Comparison of ENCODE assay signal across 7 cellular contexts in genomic region chr17:48892940-48893645, GRCh38. TPM values are rescaled to one million over a fixed set of nuclear protein-coding genes. Genes with fewer than 3 reads are reported as not detected.
DNase-seq lines count a peak whose midpoint lies in the region; ATAC-seq, FAIRE-seq and TF ChIP-seq lines count a peak whose summit lies in the region.

No MANE protein-coding gene starts in this region.

- no peaks in the 10 kb centered on the region for H3K9me3 ChIP-seq in parathyroid adenoma (ENCODE audit: control insufficient read depth, low read length)

- H3K27ac ChIP-seq in parathyroid adenoma = peak overlapping the region; percentile 68

- peak overlapping the region; percentile 49 for H3K9ac ChIP-seq in parathyroid adenoma

- peak overlapping the region; percentile 74 for H2AFZ ChIP-seq in parathyroid adenoma

- H3K79me2 ChIP-seq in parathyroid adenoma = no peaks in the 10 kb centered on the region

- TF ChIP-seq CTCF in epithelial cell of proximal tubule (conservative IDR thresholded peaks at IDR 0.05; ENCODE audit: low read depth, low read length) = no peak
- TF ChIP-seq CTCF in parathyroid adenoma (IDR thresholded peaks at IDR 0.05) = no peak

- DNase-seq in GM19239 (ENCODE audit: insufficient read length, low spot score) = peak; percentile 8
- no peak for DNase-seq in epithelial cell of proximal tubule (ENCODE audit: low read depth)
- DNase-seq in G401 (ENCODE audit: low spot score) = no peak

- H3K27me3 ChIP-seq in parathyroid adenoma (ENCODE audit: control insufficient read depth, insufficient read depth, low read length) = no peaks in the 10 kb centered on the region

- FAIRE-seq in GM19239 (lab: Jason Lieb, UNC) = no peak

- H3K4me1 ChIP-seq in parathyroid adenoma = no peaks in the 10 kb centered on the region

- peak overlapping the region; percentile 92 for H3K4me2 ChIP-seq in parathyroid adenoma (ENCODE audit: low read length)

- H3K4me3 ChIP-seq in epithelial cell of proximal tubule (ENCODE audit: low read depth, low read length) = peak overlapping the region; percentile 95
- peak overlapping the region; percentile 92 for H3K4me3 ChIP-seq in parathyroid adenoma (ENCODE audit: low read depth, low read length)

- ATAC-seq in HG03442 (IDR thresholded peaks at IDR 0.05; ENCODE audit: unreplicated experiment) (no peak), HG02852 (IDR thresholded peaks at IDR 0.05; ENCODE audit: unreplicated experiment) (no peak)

- in situ Hi-C loops in G401 (cut with HindIII; ENCODE audit: low sequenced_read_pairs) = no loop called here

- no peaks in the 10 kb centered on the region for H3K36me3 ChIP-seq in parathyroid adenoma (ENCODE audit: control insufficient read depth, insufficient read depth, low read length)

TF ChIP-seq in PFSK-1, 5 proteins besides CTCF, POLR2A, EP300 and RAD21:
- TF ChIP-seq POLR2AphosphoS5 (IDR thresholded peaks at IDR 0.05; ENCODE audit: low read depth, low read length) (peak; percentile 36; the same call in 1 of the 2 replicates), SIN3A (IDR thresholded peaks at IDR 0.05; ENCODE audit: borderline replicate concordance, insufficient read depth, low read length) (no peak)

RNA-seq across cellular contexts. Expression of gene ATP5MC1, which starts 0.5 kb away (rescaled TPM):
- 132 TPM for polyA plus RNA-seq in PFSK-1 (2012; ENCODE audit: insufficient read length, low read depth)
- total RNA-seq in epithelial cell of proximal tubule = 142 and 205 TPM in 2 replicates
- 62.0 and 83.3 TPM in 2 replicates for total RNA-seq in G401 (2014; rRNA removed; shearing (Covaris generic))

RNA-seq across cellular contexts. Expression of gene UBE2Z, which starts 15.1 kb away (rescaled TPM):
- polyA plus RNA-seq in PFSK-1 (2012; ENCODE audit: insufficient read length, low read depth) = 79.5 TPM
- 71.0 and 78.9 TPM in 2 replicates for total RNA-seq in epithelial cell of proximal tubule
- total RNA-seq in G401 (2014; rRNA removed; shearing (Covaris generic)) = 71.2 and 71.3 TPM in 2 replicates

RNA-seq across cellular contexts. Expression of gene SNF8, which starts 51.5 kb away (rescaled TPM):
- polyA plus RNA-seq in PFSK-1 (2012; ENCODE audit: insufficient read length, low read depth) = 128 TPM
- total RNA-seq in epithelial cell of proximal tubule = 110 and 143 TPM in 2 replicates
- total RNA-seq in G401 (2014; rRNA removed; shearing (Covaris generic)) = 206 and 275 TPM in 2 replicates
